1 cellular context compared by ENCODE assay signal in genomic region chr4:5021546-5021945, GRCh38.
TF ChIP-seq lines count a peak whose summit lies in the region.

No MANE protein-coding gene starts in this region.

TF ChIP-seq in K562, 482 proteins besides CTCF, POLR2A, EP300 and RAD21:
- no peak for TF ChIP-seq MECOM (CRISPR knock-in tag; IDR thresholded peaks at IDR 0.05)
- no peak for TF ChIP-seq ZNF707 (CRISPR knock-in tag; conservative IDR thresholded peaks at IDR 0.05)
- no peak for TF ChIP-seq ZHX1 (conservative IDR thresholded peaks at IDR 0.05; ENCODE audit: low read length)
- TF ChIP-seq THAP12 (CRISPR knock-in tag; IDR thresholded peaks at IDR 0.05): no peak
- TF ChIP-seq ZFX (CRISPR knock-in tag; IDR thresholded peaks at IDR 0.05): no peak
- no peak for TF ChIP-seq RHOXF2B (CRISPR knock-in tag; conservative IDR thresholded peaks at IDR 0.05)
- no peak for TF ChIP-seq PATZ1 (CRISPR knock-in tag; IDR thresholded peaks at IDR 0.05; ENCODE audit: borderline replicate concordance)
- no peak for TF ChIP-seq XRCC4 (IDR thresholded peaks at IDR 0.05; ENCODE audit: extremely low read depth, insufficient read depth, insufficient read length)
- no peak for TF ChIP-seq BRF1 (IDR thresholded peaks at IDR 0.05; ENCODE audit: borderline replicate concordance, extremely low read depth, insufficient read length)
- TF ChIP-seq E2F5 (CRISPR knock-in tag; IDR thresholded peaks at IDR 0.05): no peak
- TF ChIP-seq CREB5 (CRISPR knock-in tag; IDR thresholded peaks at IDR 0.05): no peak
- no peak for TF ChIP-seq ZNF311 (CRISPR knock-in tag; IDR thresholded peaks at IDR 0.05)
- no peak for TF ChIP-seq DEAF1 (CRISPR knock-in tag; IDR thresholded peaks at IDR 0.05)
- no peak for TF ChIP-seq SREBF1 (IDR thresholded peaks at IDR 0.05; ENCODE audit: borderline replicate concordance, low read depth, low read length)
- TF ChIP-seq ZNF140 (CRISPR knock-in tag; IDR thresholded peaks at IDR 0.05): no peak
